In the genomic region with DNA sequence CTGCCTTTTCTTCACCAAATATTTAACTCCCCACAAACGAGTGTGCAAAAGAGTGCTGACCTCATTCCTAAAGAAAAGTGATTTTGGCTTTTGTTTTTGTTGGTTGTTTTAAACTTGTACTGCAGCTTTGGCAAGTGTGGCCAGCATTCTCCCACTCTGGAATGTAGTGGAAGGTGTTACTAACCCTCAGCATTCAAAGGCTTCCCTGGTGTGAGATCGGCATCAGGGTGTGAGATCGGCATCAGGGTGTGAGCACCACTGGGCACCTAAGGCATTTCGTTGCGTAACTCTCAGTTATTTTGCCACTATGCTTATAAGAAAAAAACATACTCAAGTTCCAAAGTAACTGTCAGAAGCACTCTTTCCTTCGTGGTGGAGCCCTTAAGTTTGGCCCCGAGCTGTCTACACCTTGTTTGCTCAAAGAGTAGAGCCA, we compare ENCODE assay signal across 8 cellular contexts. TPM values are rescaled to one million over a fixed set of nuclear protein-coding genes. Genes with fewer than 3 reads are reported as not detected.
DNase-seq lines count a peak whose midpoint lies in the region; ATAC-seq and TF ChIP-seq lines count a peak whose summit lies in the region.

No MANE protein-coding gene starts in this region.

- intact Hi-C loops in gastrocnemius medialis (cut with DNase I; ENCODE audit: low total_unique reads) = no loop called here

- H3K27me3 ChIP-seq in GM23338 (ENCODE audit: insufficient read depth) (no peaks in the 10 kb centered on the region), right atrium auricular region (no peaks in the 10 kb centered on the region), gastrocnemius medialis (peaks cover 4 to 11% (median 5%) of the 10 kb centered on the region in 3 donors)

- ATAC-seq in GM23338 = peak; percentile 11
- ATAC-seq in T-helper 17 cell = no peak
- ATAC-seq in gastrocnemius medialis = peak in 1 of 2 donors; percentile 19
- ATAC-seq in GM18502 (IDR thresholded peaks at IDR 0.05; ENCODE audit: poor library complexity, unreplicated experiment) = no peak
- no peak for ATAC-seq in GM21381 (IDR thresholded peaks at IDR 0.05; ENCODE audit: unreplicated experiment)

- H3K4me1 Mint-ChIP-seq in GM23338 (peaks cover 30% of the 10 kb centered on the region), T-helper 17 cell (peaks cover 14% of the 10 kb centered on the region)

- in situ Hi-C loops in gastrocnemius medialis (cut with MboI; ENCODE audit: low sequenced_read_pairs in 4 of 4) = no loop called here

- 0 out of 2 replicates have a peak, but pooled peaks cover 3% of the 10 kb centered on the region for H3F3A ChIP-seq in GM23338 (replicated peaks; ENCODE audit: low read depth)

- H3K9me3 ChIP-seq in T-helper 17 cell (ENCODE audit: control insufficient read depth, low read length, poor library complexity, severe bottlenecking) = no peaks in the 10 kb centered on the region
- no peaks in the 10 kb centered on the region for H3K9me3 ChIP-seq in right atrium auricular region
- no peaks in the 10 kb centered on the region for H3K9me3 ChIP-seq in gastrocnemius medialis

- DNase-seq in GM23338 (ENCODE audit: low spot score) = peak; percentile 55
- no peak for DNase-seq in T-helper 17 cell
- DNase-seq in right atrium auricular region (ENCODE audit: low spot score) = no peak
- DNase-seq in gastrocnemius medialis = no peak
- no peak for DNase-seq in NCI-H1436 treated with DMSO at 0.1 percent for 48 hours (lab: John Stamatoyannopoulos, UW)
- DNase-seq in activated CD4-positive, alpha-beta T cell treated with anti-CD3 and anti-CD28 coated beads for 4 hours = no peak

- peak overlapping the region; percentile 90 for H3K4me2 ChIP-seq in GM23338

- H3K4me1 ChIP-seq in GM23338 (ENCODE audit: insufficient read depth) (peaks cover 18% of the 10 kb centered on the region), right atrium auricular region (peaks cover 0 to 20% of the 10 kb centered on the region in 2 donors), gastrocnemius medialis (peaks cover 0 to 5% of the 10 kb centered on the region in 2 donors)

- H3K36me3 Mint-ChIP-seq in GM23338 (ENCODE audit: low read depth) (peaks cover 7% of the 10 kb centered on the region; the same call in 1 of the 3 replicates), T-helper 17 cell (ENCODE audit: low read depth) (no peaks in the 10 kb centered on the region)

- H3K9me2 ChIP-seq in GM23338 (ENCODE audit: insufficient read depth) = no peaks in the 10 kb centered on the region

- H3K27ac Mint-ChIP-seq in GM23338 = no peak overlapping the region; the same call in 1 of the 2 replicates
- no peak overlapping the region for H3K27ac Mint-ChIP-seq in T-helper 17 cell

- no peaks in the 10 kb centered on the region for H4K20me1 ChIP-seq in GM23338 (replicated peaks; ENCODE audit: insufficient read depth)

- peak overlapping the region; percentile 84 for H3K27ac ChIP-seq in GM23338 (ENCODE audit: low read depth)
- H3K27ac ChIP-seq in right atrium auricular region = peak overlapping the region; percentile 87 to 89
- peak overlapping the region; percentile 69 to 83 (median 80) for H3K27ac ChIP-seq in gastrocnemius medialis

- TF ChIP-seq POLR2A in gastrocnemius medialis (IDR thresholded peaks at IDR 0.05) = no peak

- TF ChIP-seq CTCF in GM23338 (conservative IDR thresholded peaks at IDR 0.05; ENCODE audit: low read depth in 2 of 2) = no peak
- TF ChIP-seq CTCF in right atrium auricular region (IDR thresholded peaks at IDR 0.05) = no peak
- TF ChIP-seq CTCF in gastrocnemius medialis (IDR thresholded peaks at IDR 0.05 in 4 of 5, conservative IDR thresholded peaks at IDR 0.05 in 1 of 5) = no peak

- no peaks in the 10 kb centered on the region for H3K9me3 Mint-ChIP-seq in GM23338

- H2AFZ ChIP-seq in GM23338 = peak overlapping the region; percentile 91; the same call in 1 of the 2 replicates

- H3K36me3 ChIP-seq in GM23338 (ENCODE audit: insufficient read depth) = no peaks in the 10 kb centered on the region
- no peaks in the 10 kb centered on the region for H3K36me3 ChIP-seq in right atrium auricular region
- H3K36me3 ChIP-seq in gastrocnemius medialis = no peaks in the 10 kb centered on the region

- H3K27me3 Mint-ChIP-seq in GM23338 (ENCODE audit: insufficient read depth, low read depth, poor library complexity) (peaks cover 13% of the 10 kb centered on the region), T-helper 17 cell (peaks cover 69% of the 10 kb centered on the region)

- H3K79me2 ChIP-seq in GM23338 (replicated peaks; ENCODE audit: insufficient read depth) = peaks cover 38% of the 10 kb centered on the region

- H3K4me3 Mint-ChIP-seq in GM23338 (peak overlapping the region; percentile 96), T-helper 17 cell (peak overlapping the region; percentile 83)

- H3K4me3 ChIP-seq in GM23338 = peak overlapping the region; percentile 97
- H3K4me3 ChIP-seq in right atrium auricular region = peak overlapping the region; percentile 77 to 83
- H3K4me3 ChIP-seq in gastrocnemius medialis = peak overlapping the region; percentile 72 to 78 (median 75)

TF ChIP-seq in GM23338, 12 proteins besides CTCF, POLR2A, EP300 and RAD21 (continues in another document):
- TF ChIP-seq CREB1 (CRISPR knock-in tag; IDR thresholded peaks at IDR 0.05; ENCODE audit: low read depth) (no peak), STAT1 (IDR thresholded peaks at IDR 0.05; ENCODE audit: unreplicated experiment) (no peak), POLR2AphosphoS5 (IDR thresholded peaks at IDR 0.05; ENCODE audit: low read depth) (no peak), ZNF462 (CRISPR knock-in tag; IDR thresholded peaks at IDR 0.05) (no peak)

RNA-seq across cellular contexts. Expression of gene CYBRD1, which starts 1.7 kb away (rescaled TPM):
- 5.3 and 8.2 TPM in 2 replicates for total RNA-seq in GM23338 (2014; rRNA removed; shearing (Covaris generic))
- 3.4 and 3.7 TPM in 2 replicates for polyA plus RNA-seq in GM23338 (2016; fragmentation: Nextera tagmentation; extraction: Ambion mirVana)
- 1 to 10 TPM in 1 of 2 donors, under 1 TPM in 1; 0.44 to 1.3 TPM for total RNA-seq in T-helper 17 cell
- 100 to 1,000 TPM; 100 to 238 TPM for total RNA-seq in right atrium auricular region
- 10 to 100 TPM; 42.3 to 49.0 (median 43.4) TPM for total RNA-seq in gastrocnemius medialis
